In the genomic region with DNA sequence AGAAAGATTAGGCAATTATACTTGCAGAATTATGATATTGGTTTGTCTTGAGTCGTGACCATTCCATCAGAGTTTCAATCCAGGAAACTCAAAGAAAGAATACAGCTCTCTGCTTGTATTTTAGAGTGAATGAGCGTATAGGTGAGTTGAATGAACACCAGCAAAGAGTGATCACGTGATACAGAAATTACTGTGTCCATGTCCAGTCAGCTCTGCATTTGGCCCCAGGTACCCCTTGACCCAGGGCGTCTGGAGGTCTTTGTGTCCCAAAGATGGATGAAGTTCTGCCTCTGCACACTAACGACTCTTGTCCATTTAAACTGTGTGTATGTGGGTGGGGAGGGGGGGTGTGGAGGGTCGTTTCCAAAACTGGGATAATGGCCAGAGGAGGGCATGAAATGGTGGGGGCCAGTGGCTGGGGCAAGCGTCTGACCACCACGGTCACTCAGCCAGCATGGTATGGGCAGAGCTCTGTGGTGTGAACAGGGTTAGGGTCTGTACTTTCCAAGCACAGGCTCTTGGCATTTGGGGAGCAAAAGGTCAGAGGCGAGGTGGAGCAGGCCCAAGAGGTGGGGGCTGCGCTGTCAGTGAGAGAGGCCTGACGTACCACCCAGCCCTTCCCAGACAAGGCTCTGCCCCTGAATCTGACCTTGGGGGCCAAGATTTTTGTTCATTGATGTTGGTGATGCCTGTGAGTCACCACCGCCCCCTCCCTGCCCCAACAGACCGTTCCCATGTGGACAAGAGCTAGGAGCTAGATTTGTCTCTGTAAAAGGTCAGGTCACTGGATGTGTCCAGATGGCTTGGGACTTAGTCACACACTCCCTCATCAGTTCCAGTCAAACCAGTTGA, we compare ENCODE assay signal across 8 cellular contexts. TPM values are rescaled to one million over a fixed set of nuclear protein-coding genes. Genes with fewer than 3 reads are reported as not detected.
DNase-seq lines count a peak whose midpoint lies in the region; ATAC-seq and TF ChIP-seq lines count a peak whose summit lies in the region.

No MANE protein-coding gene starts in this region.

- 0 out of 2 replicates have a peak, but pooled peaks have one; percentile 27 for TF ChIP-seq RAD21 in HCT116 (IDR thresholded peaks at IDR 0.05; ENCODE audit: low read depth)

- H3K27me3 Mint-ChIP-seq in activated naive CD8-positive, alpha-beta T cell treated with anti-CD3 and anti-CD28 coated beads, Interleukin-2, amount 10 ng/mL, durations not matched to agents 7 days and 5 days = peaks cover 33% of the 10 kb centered on the region

- no peak overlapping the region for H3K27ac Mint-ChIP-seq in activated naive CD8-positive, alpha-beta T cell treated with anti-CD3 and anti-CD28 coated beads, Interleukin-2, amount 10 ng/mL, durations not matched to agents 7 days and 5 days
- no peak overlapping the region for H3K27ac Mint-ChIP-seq in stimulated activated effector memory CD8-positive, alpha-beta T cell treated with anti-CD3 and anti-CD28 coated beads, Interleukin-12 subunit alpha, Interleukin-12 subunit beta, amount 100 ng/mL, for 72 hours

- ATAC-seq in HCT116 = peak; percentile 57
- ATAC-seq in activated naive CD8-positive, alpha-beta T cell treated with anti-CD3 and anti-CD28 coated beads, Interleukin-2, amount 10 ng/mL, durations not matched to agents 7 days and 5 days (ENCODE audit: low read depth) = no peak
- ATAC-seq in stimulated activated effector memory CD8-positive, alpha-beta T cell treated with anti-CD3 and anti-CD28 coated beads, Interleukin-12 subunit alpha, Interleukin-12 subunit beta, amount 100 ng/mL, for 72 hours = no peak

- H3K27ac ChIP-seq in HCT116 (ENCODE audit: low read depth, low read length) = peak overlapping the region; percentile 56
- H3K27ac ChIP-seq in OCI-LY7 (ENCODE audit: low read depth, low read length, poor library complexity, severe bottlenecking) = no peak overlapping the region

- RAD21 ChIA-PET in HCT116 (lab: Charles Lee; ENCODE audit: low non-redundant PET in 1 of 2, low total read pairs in 2 of 2, uncharacterized antibody in 2 of 2, unreplicated experiment in 2 of 2) = interaction anchor here (0.6 to 1.4 kb wide), 4 partner anchors 103 to 161 kb away, joined by 3 to 5 read pairs (median 4); no protein-coding TSS in a partner anchor

- peak overlapping the region in 1 of 2 experiments; percentile 62; a peak in 3 of 4 replicates for H3K4me3 ChIP-seq in HCT116 (replicated peaks in 1 of 2; ENCODE audit: low read depth in 1 of 2, low read length in 2 of 2)
- peak overlapping the region; percentile 62 for H3K4me3 ChIP-seq in kidney epithelial cell (ENCODE audit: low read depth, low read length)
- no peak overlapping the region for H3K4me3 ChIP-seq in OCI-LY7 (ENCODE audit: low read depth, low read length, poor library complexity, severe bottlenecking)

- intact Hi-C loops in HCT116 (cut with micrococcal nuclease) = no loop called here
- intact Hi-C loops in OCI-LY7 (cut with micrococcal nuclease; ENCODE audit: unreplicated experiment) = no loop called here

- H3K27me3 ChIP-seq in HCT116 (ENCODE audit: insufficient read depth, low read length) (no peaks in the 10 kb centered on the region), kidney epithelial cell (ENCODE audit: control insufficient read depth, insufficient read depth, low read length) (no peaks in the 10 kb centered on the region)

- no peaks in the 10 kb centered on the region for H3K36me3 Mint-ChIP-seq in activated naive CD8-positive, alpha-beta T cell treated with anti-CD3 and anti-CD28 coated beads, Interleukin-2, amount 10 ng/mL, durations not matched to agents 7 days and 5 days
- no peaks in the 10 kb centered on the region for H3K36me3 Mint-ChIP-seq in stimulated activated effector memory CD8-positive, alpha-beta T cell treated with anti-CD3 and anti-CD28 coated beads, Interleukin-12 subunit alpha, Interleukin-12 subunit beta, amount 100 ng/mL, for 72 hours

- no peaks in the 10 kb centered on the region for H3K9me3 ChIP-seq in HCT116 (ENCODE audit: control insufficient read depth in 1 of 2, insufficient read depth in 1 of 2, low read depth in 1 of 2, low read length in 2 of 2)
- no peaks in the 10 kb centered on the region for H3K9me3 ChIP-seq in OCI-LY7 (ENCODE audit: low read length)

- H3K4me3 Mint-ChIP-seq in activated naive CD8-positive, alpha-beta T cell treated with anti-CD3 and anti-CD28 coated beads, Interleukin-2, amount 10 ng/mL, durations not matched to agents 7 days and 5 days = peak overlapping the region; percentile 2
- peak overlapping the region; percentile 16 for H3K4me3 Mint-ChIP-seq in stimulated activated effector memory CD8-positive, alpha-beta T cell treated with anti-CD3 and anti-CD28 coated beads, Interleukin-12 subunit alpha, Interleukin-12 subunit beta, amount 100 ng/mL, for 72 hours

- BruUV-seq in HCT116 (replicated peaks; lab: Mats Ljungman, UMichigan) = TSS peak; percentile 24
- BruUV-seq in OCI-LY7 (replicated peaks; lab: Mats Ljungman, UMichigan) = no TSS peak

- H2AFZ ChIP-seq in HCT116 (ENCODE audit: low read depth, low read length, poor library complexity, severe bottlenecking) (no peak overlapping the region), OCI-LY7 (ENCODE audit: low read length) (no peak overlapping the region)

- DNase-seq in HCT116 (ENCODE audit: low read depth, low spot score) = peak; percentile 87
- no peak for DNase-seq in activated naive CD8-positive, alpha-beta T cell treated with anti-CD3 and anti-CD28 coated beads, Interleukin-2, amount 10 ng/mL, durations not matched to agents 7 days and 5 days
- peak; percentile 63 for DNase-seq in kidney epithelial cell (ENCODE audit: low read depth)
- DNase-seq in stimulated activated effector memory CD8-positive, alpha-beta T cell treated with anti-CD3 and anti-CD28 coated beads, Interleukin-12 subunit alpha, Interleukin-12 subunit beta, amount 100 ng/mL, for 72 hours (ENCODE audit: low spot score in 2 of 2) = no peak
- DNase-seq in OCI-LY7 (ENCODE audit: low spot score) = no peak
- DNase-seq in occipital lobe (lab: John Stamatoyannopoulos, UW) = no peak
- DNase-seq in COR-L47 (lab: John Stamatoyannopoulos, UW) = no peak
- DNase-seq in dedifferentiated amniotic fluid mesenchymal stem cell (ENCODE audit: extremely low spot score) = no peak

- TF ChIP-seq CTCF in HCT116 (IDR thresholded peaks at IDR 0.05 in 2 of 3, conservative IDR thresholded peaks at IDR 0.05 in 1 of 3; ENCODE audit: borderline replicate concordance in 1 of 3, insufficient read depth in 1 of 3, low read depth in 2 of 3, low read length in 2 of 3) = no peak
- no peak for TF ChIP-seq CTCF in kidney epithelial cell (IDR thresholded peaks at IDR 0.05; ENCODE audit: insufficient read depth, low read length, poor library complexity, severe bottlenecking)
- TF ChIP-seq CTCF in OCI-LY7 (conservative IDR thresholded peaks at IDR 0.05; ENCODE audit: low read length) = no peak

- H3K9ac ChIP-seq in HCT116 (ENCODE audit: low read length) = peak overlapping the region; percentile 61

- H3K9me3 Mint-ChIP-seq in activated naive CD8-positive, alpha-beta T cell treated with anti-CD3 and anti-CD28 coated beads, Interleukin-2, amount 10 ng/mL, durations not matched to agents 7 days and 5 days = no peaks in the 10 kb centered on the region
- no peaks in the 10 kb centered on the region for H3K9me3 Mint-ChIP-seq in stimulated activated effector memory CD8-positive, alpha-beta T cell treated with anti-CD3 and anti-CD28 coated beads, Interleukin-12 subunit alpha, Interleukin-12 subunit beta, amount 100 ng/mL, for 72 hours

- H3K36me3 ChIP-seq in HCT116 (ENCODE audit: control insufficient read depth in 1 of 2, insufficient read depth in 2 of 2, low read length in 2 of 2) = no peaks in the 10 kb centered on the region
- H3K36me3 ChIP-seq in kidney epithelial cell (ENCODE audit: control insufficient read depth, insufficient read depth, low read length) = no peaks in the 10 kb centered on the region
- no peaks in the 10 kb centered on the region for H3K36me3 ChIP-seq in OCI-LY7 (ENCODE audit: insufficient read depth, low read length)

- H3K4me1 Mint-ChIP-seq in activated naive CD8-positive, alpha-beta T cell treated with anti-CD3 and anti-CD28 coated beads, Interleukin-2, amount 10 ng/mL, durations not matched to agents 7 days and 5 days = no peaks in the 10 kb centered on the region
- H3K4me1 Mint-ChIP-seq in stimulated activated effector memory CD8-positive, alpha-beta T cell treated with anti-CD3 and anti-CD28 coated beads, Interleukin-12 subunit alpha, Interleukin-12 subunit beta, amount 100 ng/mL, for 72 hours = peaks cover 6% of the 10 kb centered on the region

- no peaks in the 10 kb centered on the region for H4K20me1 ChIP-seq in HCT116 (ENCODE audit: insufficient read depth)
- no peaks in the 10 kb centered on the region for H4K20me1 ChIP-seq in OCI-LY7 (ENCODE audit: insufficient read depth, low read length)

- H3K4me1 ChIP-seq in HCT116 (ENCODE audit: control insufficient read depth in 1 of 2, insufficient read depth in 2 of 2, low read length in 2 of 2) = peaks cover 25 to 46% of the 10 kb centered on the region in 2 experiments
- no peaks in the 10 kb centered on the region for H3K4me1 ChIP-seq in OCI-LY7 (ENCODE audit: insufficient read depth, low read length, poor library complexity, severe bottlenecking)

- no peak for TF ChIP-seq POLR2A in HCT116 (IDR thresholded peaks at IDR 0.05; ENCODE audit: borderline replicate concordance, extremely low read depth, insufficient read depth, insufficient read length)

- CTCF ChIA-PET in HCT116 (lab: Charles Lee) (interaction anchor here (0.5 to 1.7 kb wide), 6 partner anchors 13 to 302 kb away, joined by 3 to 27 read pairs (median 4); no protein-coding TSS in a partner anchor), OCI-LY7 (lab: Charles Lee; ENCODE audit: unreplicated experiment) (no interaction called here)

- no peaks in the 10 kb centered on the region for H3K9me2 ChIP-seq in HCT116 (ENCODE audit: insufficient read depth)
- H3K9me2 ChIP-seq in OCI-LY7 (ENCODE audit: insufficient read depth, low read length) = no peaks in the 10 kb centered on the region

- POLR2A ChIA-PET in HCT116 (lab: Charles Lee) (interaction anchor here (0.8 to 1.8 kb wide), 3 partner anchors 83 to 103 kb away, joined by 3 to 11 read pairs (median 3); no protein-coding TSS in a partner anchor), OCI-LY7 (lab: Charles Lee) (no interaction called here)
- POLR2A ChIA-PET in activated naive CD8-positive, alpha-beta T cell treated with anti-CD3 and anti-CD28 coated beads, Interleukin-2, amount 10 ng/mL, durations not matched to agents 7 days and 5 days (lab: Charles Lee) = no interaction called here

- H3K4me2 ChIP-seq in HCT116 (ENCODE audit: low read length) (peak overlapping the region; percentile 80), OCI-LY7 (ENCODE audit: low read length) (no peak overlapping the region)

- H3K79me2 ChIP-seq in HCT116 (ENCODE audit: insufficient read depth, low read length) (no peaks in the 10 kb centered on the region), OCI-LY7 (ENCODE audit: insufficient read depth, low read depth, low read length) (no peaks in the 10 kb centered on the region)

RNA-seq across cellular contexts. Expression of gene PTPRE, which starts 1.4 kb away (rescaled TPM):
- total RNA-seq in HCT116 (2021; ENCODE audit: unreplicated experiment) = 12.3 TPM
- polyA plus RNA-seq in HCT116 (2012) = 8.7 and 10.1 TPM in 2 replicates
- 10 to 100 TPM; 26.8 to 37.3 TPM for total RNA-seq in activated naive CD8-positive, alpha-beta T cell treated with anti-CD3 and anti-CD28 coated beads, Interleukin-2, amount 10 ng/mL, durations not matched to agents 7 days and 5 days
- total RNA-seq in kidney epithelial cell = 10.3 and 12.7 TPM in 2 replicates
- total RNA-seq in OCI-LY7 (2014; rRNA removed; shearing (Covaris generic)) = 6.8 and 7.1 TPM in 2 replicates
- total RNA-seq in OCI-LY7 (2022) = 8.3 and 11.7 TPM in 2 replicates
- 19.8 TPM for total RNA-seq in occipital lobe

RNA-seq across cellular contexts. Expression of gene CLRN3, which starts 15.6 kb away (rescaled TPM):
- total RNA-seq in HCT116 (2021; ENCODE audit: unreplicated experiment) = 0.39 TPM
- not detected in 2 replicates for polyA plus RNA-seq in HCT116 (2012)
- not detected for total RNA-seq in activated naive CD8-positive, alpha-beta T cell treated with anti-CD3 and anti-CD28 coated beads, Interleukin-2, amount 10 ng/mL, durations not matched to agents 7 days and 5 days
- not detected in 2 replicates for total RNA-seq in kidney epithelial cell
- total RNA-seq in OCI-LY7 (2014; rRNA removed; shearing (Covaris generic)) = not detected in 2 replicates
- not detected in 2 replicates for total RNA-seq in OCI-LY7 (2022)
- total RNA-seq in occipital lobe = 0.62 TPM

Comparison
In these comparisons a context has a peak if more than half of its experiments do, and no peak if none do; other contexts are left out.
1. DNase-seq: peak in HCT116 (single experiment) and kidney epithelial cell (single experiment); none in activated naive CD8-positive, alpha-beta T cell treated with anti-CD3 and anti-CD28 coated beads, Interleukin-2, amount 10 ng/mL, durations not matched to agents 7 days and 5 days (single experiment), stimulated activated effector memory CD8-positive, alpha-beta T cell treated with anti-CD3 and anti-CD28 coated beads, Interleukin-12 subunit alpha, Interleukin-12 subunit beta, amount 100 ng/mL, for 72 hours (0 of 2), OCI-LY7 (single experiment), occipital lobe (single experiment), COR-L47 (single experiment) and dedifferentiated amniotic fluid mesenchymal stem cell (single experiment).